Comparison of ENCODE assay signal across 16 cellular contexts in the genomic region with DNA sequence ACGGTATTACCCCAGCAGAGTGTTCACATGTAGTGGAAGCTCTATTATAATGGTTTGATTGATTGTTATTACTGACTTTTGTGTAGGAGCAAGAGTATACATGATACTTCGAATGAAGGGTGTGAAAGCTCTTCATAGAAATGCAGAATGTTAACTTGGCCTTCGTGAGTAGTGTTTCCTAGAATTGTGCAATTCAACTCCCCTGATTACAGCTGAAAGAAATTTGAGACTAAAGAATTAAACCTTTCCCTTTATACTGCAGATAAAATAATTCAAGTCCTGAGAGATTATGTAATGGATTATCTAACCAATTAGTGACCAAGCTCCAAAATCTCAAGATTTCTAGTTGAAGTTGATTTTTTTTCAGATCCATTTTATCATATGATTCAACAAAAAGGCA. TPM values are rescaled to one million over a fixed set of nuclear protein-coding genes. Genes with fewer than 3 reads are reported as not detected.
DNase-seq lines count a peak whose midpoint lies in the region; ATAC-seq, FAIRE-seq and TF ChIP-seq lines count a peak whose summit lies in the region.
"Had no signal": no experiment of that assay in that cellular context is flagged by ENCODE, and none has a peak within 500 bp of the region (broad histone marks: within the 10 kb centered on the region; RNA-seq: fewer than 3 reads in every experiment).

No MANE protein-coding gene starts in this region.

- no peak for FAIRE-seq in HepG2 (lab: Jason Lieb, UNC)
- FAIRE-seq: colon had no signal

- POLR2A ChIA-PET in IMR-90 (lab: Charles Lee; ENCODE audit: unreplicated experiment), result no interaction called here
- POLR2A ChIA-PET in HepG2 (lab: Yijun Ruan, JAX), result no interaction called here

- H4K5ac ChIP-seq in IMR-90 (ENCODE audit: low read depth, low read length), result no peak overlapping the region

- H3K4ac ChIP-seq in IMR-90 (ENCODE audit: low read depth, low read length), result no peak overlapping the region

- peaks cover 18 to 63% of the 10 kb centered on the region in 2 experiments for H3K79me1 ChIP-seq in IMR-90 (ENCODE audit: low read depth in 1 of 2, low read length in 2 of 2)

- 80% methylated on average over 1 of the region's 3 CpGs; no CpG with 5 or more reads in 1 of the 2 experiments for WGBS in IMR-90 (ENCODE audit: extremely low coverage in 2 of 2, insufficient read length in 1 of 2), 2 experiments
- WGBS in HepG2 (ENCODE audit: low lambda C conversion rate), result 94% methylated on average over 3 of the region's 3 CpGs

- H2AK9ac ChIP-seq in IMR-90 (replicated peaks; ENCODE audit: low read depth, low read length, poor library complexity), result no peak overlapping the region

- TF ChIP-seq RAD21 in IMR-90 (IDR thresholded peaks at IDR 0.05; ENCODE audit: low read length) (no peak), HepG2 (CRISPR knock-in tag; IDR thresholded peaks at IDR 0.05) (no peak)

- no peak overlapping the region for H4K8ac ChIP-seq in IMR-90 (ENCODE audit: low read depth in 2 of 2, low read length in 2 of 2)

- H3K14ac ChIP-seq in IMR-90 (replicated peaks; ENCODE audit: low read depth, low read length), result no peak overlapping the region

- peaks cover 98% of the 10 kb centered on the region for H3K79me2 ChIP-seq in HepG2 (ENCODE audit: insufficient read depth, low read length)

- H2AK5ac ChIP-seq in IMR-90 (ENCODE audit: low read depth, low read length), result no peak overlapping the region

- intact Hi-C loops in IMR-90 (cut with micrococcal nuclease) (no loop called here), HepG2 (cut with micrococcal nuclease; ENCODE audit: unreplicated experiment) (no loop called here), ascending aorta (cut with DNase I) (no loop called here)

- H2BK15ac ChIP-seq in IMR-90 (ENCODE audit: low read depth, low read length), result no peak overlapping the region

- no peaks in the 10 kb centered on the region for H3K27me3 ChIP-seq in IMR-90 (ENCODE audit: control insufficient read depth, insufficient read depth, low read length)
- no peaks in the 10 kb centered on the region for H3K27me3 ChIP-seq in HepG2 (ENCODE audit: control insufficient read depth in 1 of 2, insufficient read depth in 2 of 2, low read length in 2 of 2)
- no peaks in the 10 kb centered on the region for H3K27me3 ChIP-seq in ascending aorta
- no peaks in the 10 kb centered on the region for H3K27me3 ChIP-seq in MG63
- H3K27me3 ChIP-seq: esophagus muscularis mucosa, upper lobe of left lung had no signal

- BruUV-seq in IMR-90 (replicated peaks; lab: Mats Ljungman, UMichigan) (no TSS peak), HepG2 (replicated peaks; lab: Mats Ljungman, UMichigan) (no TSS peak)

- H3K4me3 ChIP-seq in AG09309 (ENCODE audit: control insufficient read depth, low read depth, low read length) (no peak overlapping the region), IMR-90 (ENCODE audit: insufficient read depth, low read depth, low read length) (no peak overlapping the region), HepG2 (replicated peaks in 1 of 3; ENCODE audit: insufficient read depth in 1 of 3, low read depth in 2 of 3, low read length in 3 of 3) (no peak overlapping the region), ascending aorta (no peak overlapping the region), MG63 (no peak overlapping the region)
- H3K4me3 ChIP-seq: esophagus muscularis mucosa, mucosa of descending colon, upper lobe of left lung had no signal

- DNase-seq in AG09309 (ENCODE audit: low read depth) (peak; percentile 32), IMR-90 (peak; percentile 70), dedifferentiated amniotic fluid mesenchymal stem cell (ENCODE audit: extremely low spot score) (peak; percentile 51), HepG2 (ENCODE audit: low spot score) (no peak), RPMI8226 (no peak), ascending aorta (ENCODE audit: low spot score in 2 of 2) (no peak), MG63 (no peak)
- DNase-seq: activated gamma-delta T cell; mucosa of descending colon; NCI-H1930; posterior cingulate gyrus; stimulated activated CD4-positive, alpha-beta T cell treated with anti-CD3 and anti-CD28 coated beads, Interleukin-2, amount 100 ng/mL, for 24 hours; upper lobe of left lung had no signal

- H3K9me3 ChIP-seq in IMR-90 (ENCODE audit: control insufficient read depth, insufficient read depth, low read length) (no peaks in the 10 kb centered on the region), HepG2 (ENCODE audit: low read length) (no peaks in the 10 kb centered on the region), ascending aorta (no peaks in the 10 kb centered on the region), MG63 (peaks cover 2% of the 10 kb centered on the region; the same call in 1 of the 2 replicates)
- H3K9me3 ChIP-seq: esophagus muscularis mucosa, mucosa of descending colon, upper lobe of left lung had no signal

- no peak overlapping the region for H2BK20ac ChIP-seq in IMR-90 (ENCODE audit: low read depth, low read length)

- H3K4me2 ChIP-seq in IMR-90 (ENCODE audit: low read depth, low read length) (no peak overlapping the region; the same call in 1 of the 2 replicates), HepG2 (ENCODE audit: low read depth, low read length) (no peak overlapping the region)

- H2AFZ ChIP-seq in IMR-90 (replicated peaks; ENCODE audit: low read length, poor library complexity) (no peak overlapping the region), HepG2 (ENCODE audit: low read length) (no peak overlapping the region)

- TF ChIP-seq CTCF in AG09309 (IDR thresholded peaks at IDR 0.05; ENCODE audit: control insufficient read depth, insufficient read depth, low read depth, low read length, missing control alignments) (no peak), IMR-90 (conservative IDR thresholded peaks at IDR 0.05; ENCODE audit: low read depth, low read length) (no peak), HepG2 (CRISPR knock-in tag; IDR thresholded peaks at IDR 0.05) (no peak), ascending aorta (IDR thresholded peaks at IDR 0.05) (no peak)

- peaks cover 4% of the 10 kb centered on the region for H3K9me1 ChIP-seq in IMR-90 (ENCODE audit: insufficient read depth, low read length)

- in situ Hi-C loops in IMR-90 (cut with MboI; ENCODE audit: low sequenced_read_pairs), result no loop called here
- in situ Hi-C loops in HepG2 (cut with HindIII; ENCODE audit: extremely low pct_ligation_motif_present, low pct_unique_long_range_greater_than_20kb), result no loop called here

- ATAC-seq in IMR-90 (ENCODE audit: low read depth) (peak; percentile 48), HepG2 (no peak), HG03520 (IDR thresholded peaks at IDR 0.05; ENCODE audit: unreplicated experiment) (no peak)
- ATAC-seq: mucosa of descending colon had no signal

- H4K91ac ChIP-seq in IMR-90 (ENCODE audit: insufficient read depth, low read depth, low read length), result no peak overlapping the region

- H3K4me1 ChIP-seq in IMR-90 (ENCODE audit: control insufficient read depth, insufficient read depth, low read length) (peaks cover 15% of the 10 kb centered on the region), HepG2 (ENCODE audit: insufficient read depth, low read length) (peaks cover 25% of the 10 kb centered on the region), ascending aorta (peaks cover 6 to 22% of the 10 kb centered on the region in 2 donors)

- no peak overlapping the region for H3K18ac ChIP-seq in IMR-90 (ENCODE audit: low read depth, low read length)

- H3K9ac ChIP-seq in IMR-90 (ENCODE audit: low read depth, low read length) (no peak overlapping the region), HepG2 (ENCODE audit: insufficient read depth, low read depth, low read length) (no peak overlapping the region)

- H3K56ac ChIP-seq in IMR-90 (ENCODE audit: extremely low read depth, insufficient read depth, low read length), result no peak overlapping the region

- H4K20me1 ChIP-seq in IMR-90 (ENCODE audit: insufficient read depth, low read length) (peaks cover 75% of the 10 kb centered on the region), HepG2 (ENCODE audit: insufficient read depth, low read length) (peaks cover 74% of the 10 kb centered on the region)

- TF ChIP-seq POLR2A in IMR-90 (IDR thresholded peaks at IDR 0.05; ENCODE audit: low read depth, low read length) (no peak), HepG2 (IDR thresholded peaks at IDR 0.05; ENCODE audit: insufficient read depth in 1 of 2, low read depth in 2 of 2, low read length in 2 of 2) (no peak)

- dilution Hi-C loops in IMR-90 (cut with HindIII; ENCODE audit: low sequenced_read_pairs, unreplicated experiment), result no loop called here

- H2BK120ac ChIP-seq in IMR-90 (ENCODE audit: low read depth, low read length), result no peak overlapping the region

- no peak overlapping the region for H3K23ac ChIP-seq in IMR-90 (ENCODE audit: low read depth, low read length)

- no peaks in the 10 kb centered on the region for H3K36me3 ChIP-seq in IMR-90 (ENCODE audit: control insufficient read depth, insufficient read depth, low read length)
- no peaks in the 10 kb centered on the region; a peak in 1 of 5 replicates for H3K36me3 ChIP-seq in HepG2 (replicated peaks in 1 of 2; ENCODE audit: control insufficient read depth in 1 of 2, insufficient read depth in 2 of 2, low read length in 2 of 2)
- H3K36me3 ChIP-seq in ascending aorta, result no peaks in the 10 kb centered on the region
- no peaks in the 10 kb centered on the region for H3K36me3 ChIP-seq in MG63
- H3K36me3 ChIP-seq: esophagus muscularis mucosa, upper lobe of left lung had no signal

- TF ChIP-seq EP300 in HepG2 (IDR thresholded peaks at IDR 0.05; ENCODE audit: low read depth in 2 of 2, low read length in 2 of 2), result no peak
- TF ChIP-seq EP300 in HepG2 (CRISPR knock-in tag; IDR thresholded peaks at IDR 0.05; ENCODE audit: borderline replicate concordance), result no peak

- CTCF ChIA-PET in IMR-90 (lab: Yijun Ruan, JAX) (no interaction called here), HepG2 (lab: Yijun Ruan, JAX; ENCODE audit: low intra/inter-chr PET ratio, low total read pairs) (no interaction called here)

- H3K27ac ChIP-seq in IMR-90 (ENCODE audit: insufficient read depth, low read length) (no peak overlapping the region), HepG2 (ENCODE audit: extremely low read length, insufficient read depth, low read length) (no peak overlapping the region), ascending aorta (no peak overlapping the region)
- H3K27ac ChIP-seq: esophagus muscularis mucosa had no signal

- no peak overlapping the region for H2BK5ac ChIP-seq in IMR-90 (ENCODE audit: low read depth, low read length, poor library complexity, severe bottlenecking)

RNA-seq across cellular contexts. Expression of a gene that starts 38.2 kb away (rescaled TPM):
- total RNA-seq in IMR-90 (2012; rRNA removed) (52.0 and 65.8 TPM in 2 replicates), HepG2 (2016; rRNA removed; fragmentation: Illumina TruSeq; extraction: Trizol) (43.5 and 75.4 TPM in 2 replicates), ascending aorta (18.0 TPM)
- polyA plus RNA-seq in IMR-90 (2012; rRNA removed) (14.8 and 17.5 TPM in 2 replicates), HepG2 (2011; rRNA removed) (32.3 and 33.6 TPM in 2 replicates)
- polyA plus RNA-seq in IMR-90 (2012; cell fraction: cytosol; rRNA removed), result 3.1 and 8.9 TPM in 2 replicates
- polyA plus RNA-seq in IMR-90 (2012; cell fraction: nucleus; rRNA removed; ENCODE audit: low replicate concordance), result 2.6 and 18.4 TPM in 2 replicates
- total RNA-seq in HepG2 (2016; cell fraction: cytosol; rRNA removed; fragmentation: Illumina TruSeq; extraction: Trizol; ENCODE audit: low read depth), result 196 and 227 TPM in 2 replicates
- total RNA-seq in HepG2 (2016; cell fraction: insoluble cytoplasmic fraction; rRNA removed; fragmentation: Illumina TruSeq; extraction: Trizol), result 44.4 and 68.0 TPM in 2 replicates
- total RNA-seq in HepG2 (2016; cell fraction: membrane; rRNA removed; fragmentation: Illumina TruSeq; extraction: Trizol), result 54.9 and 65.8 TPM in 2 replicates
- total RNA-seq in HepG2 (2016; cell fraction: nucleus; rRNA removed; fragmentation: Illumina TruSeq; extraction: Trizol), result 58.0 and 68.3 TPM in 2 replicates
- 14.1 and 18.4 TPM in 2 replicates for polyA plus RNA-seq in HepG2 (2011; cell fraction: cytosol; rRNA removed)
- 25.8 and 30.7 TPM in 2 replicates for polyA plus RNA-seq in HepG2 (2011; cell fraction: nucleus; rRNA removed)
- 21.2 and 22.6 TPM in 2 replicates for polyA plus RNA-seq in HepG2 (2012)
- polyA plus RNA-seq in HepG2 (2016; cell fraction: cytosol; fragmentation: Illumina TruSeq; extraction: Trizol; ENCODE audit: low read depth), result 3.1 and 4.1 TPM in 2 replicates
- polyA plus RNA-seq in HepG2 (2016; cell fraction: insoluble cytoplasmic fraction; fragmentation: Illumina TruSeq; extraction: Trizol; ENCODE audit: low read depth), result 37.1 and 39.7 TPM in 2 replicates
- polyA plus RNA-seq in HepG2 (2016; cell fraction: membrane; fragmentation: Illumina TruSeq; extraction: Trizol; ENCODE audit: low read depth), result 7.0 and 7.1 TPM in 2 replicates
- polyA plus RNA-seq in HepG2 (2016; cell fraction: nucleus; fragmentation: Illumina TruSeq; extraction: Trizol; ENCODE audit: insufficient read depth, low read depth), result 28.0 and 32.6 TPM in 2 replicates
- 115 and 131 TPM in 2 replicates for polyA minus RNA-seq in HepG2 (2011; rRNA and poly(A)+ RNA removed; ENCODE audit: low replicate concordance)
- polyA minus RNA-seq in HepG2 (2011; cell fraction: cytosol; rRNA and poly(A)+ RNA removed), result 49.2 and 66.9 TPM in 2 replicates
- 192 and 216 TPM in 2 replicates for polyA minus RNA-seq in HepG2 (2011; cell fraction: nucleus; rRNA and poly(A)+ RNA removed)
- 14.9 and 15.1 TPM in 2 replicates for total RNA-seq in MG63 (2014; rRNA removed; shearing (Covaris generic); ENCODE audit: low replicate concordance)

Comparison
In these comparisons a context has a peak if more than half of its experiments do, and no peak if none do; other contexts are left out.
1. DNase-seq: peak in AG09309 (single experiment), IMR-90 (single experiment) and dedifferentiated amniotic fluid mesenchymal stem cell (single experiment); none in HepG2 (single experiment), RPMI8226 (single experiment), ascending aorta (0 of 2) and MG63 (single experiment).